7 cellular contexts compared by ENCODE assay signal in genomic region chr5:72811849-72812248, GRCh38.
"Had no signal": no experiment of that assay in that cellular context is flagged by ENCODE, and none has a peak within 500 bp of the region (broad histone marks: within the 10 kb centered on the region; RNA-seq: fewer than 3 reads in every experiment).

No MANE protein-coding gene starts in this region.

- DNase-seq: IMR-90, KBM-7, KG1 had no signal

- H3K9me3 Mint-ChIP-seq: IgD-negative memory B cell had no signal

- H3K27ac ChIP-seq: HL-60, KMS-11 had no signal

- H3K4me3 ChIP-seq: K562 had no signal

- H3K27ac Mint-ChIP-seq: IgD-negative memory B cell had no signal
